ENCODE assay signal across 10 cellular contexts in genomic region chr4:8592366-8593267, GRCh38. TPM values are rescaled to one million over a fixed set of nuclear protein-coding genes. Genes with fewer than 3 reads are reported as not detected.
DNase-seq lines count a peak whose midpoint lies in the region; ATAC-seq, FAIRE-seq and TF ChIP-seq lines count a peak whose summit lies in the region.
"Had no signal": no experiment of that assay in that cellular context is flagged by ENCODE, and none has a peak within 500 bp of the region (broad histone marks: within the 10 kb centered on the region; RNA-seq: fewer than 3 reads in every experiment).

TSS of gene CPZ (plus strand) at chr4:8592765. CDS start at chr4:8592834, 69 bp downstream.

- peak; percentile 75 for ATAC-seq in K562
- ATAC-seq in thoracic aorta (ENCODE audit: insufficient number of reproducible peaks, low FRiP score, low read depth), result no peak

- peaks cover 11% of the 10 kb centered on the region for H4K20me1 ChIP-seq in K562 (replicated peaks; ENCODE audit: control insufficient read depth, insufficient read depth, low read length)

- H3K4me3 ChIP-seq in K562 (peak within 1 kb of the TSS; percentile 37; the same call in 1 of the 2 replicates), thoracic aorta (peak within 1 kb of the TSS; percentile 31), small intestine (ENCODE audit: low read depth in 1 of 2, low read length in 2 of 2) (no peak within 1 kb of the TSS)

- H3K36me3 ChIP-seq in K562 (ENCODE audit: control insufficient read depth, insufficient read depth, low read length) (no peaks in the 10 kb centered on the region), thoracic aorta (no peaks in the 10 kb centered on the region), small intestine (ENCODE audit: control insufficient read depth in 2 of 2, insufficient read depth in 2 of 2, low read length in 2 of 2) (no peaks in the 10 kb centered on the region)

- TF ChIP-seq EP300 in K562 (IDR thresholded peaks at IDR 0.05; ENCODE audit: low read length), result no peak

- BruUV-seq in K562 (replicated peaks; lab: Mats Ljungman, UMichigan), result no TSS peak

- TF ChIP-seq CTCF in K562 (IDR thresholded peaks at IDR 0.05 in 2 of 3, conservative IDR thresholded peaks at IDR 0.05 in 1 of 3; ENCODE audit: insufficient read depth in 2 of 3, low read depth in 1 of 3, low read length in 3 of 3) (no peak), thoracic aorta (IDR thresholded peaks at IDR 0.05) (no peak)

- POLR2A ChIA-PET in K562 (lab: Yijun Ruan, JAX), result interaction anchor here (0.5 to 1.7 kb wide), 9 partner anchors 26 to 512 kb away, joined by 3 to 6 read pairs (median 4); no protein-coding TSS in a partner anchor

- in situ Hi-C loops in K562 (cut with MboI), result no loop called here
- in situ Hi-C loops in ACHN (cut with HindIII; ENCODE audit: low pct_ligation_motif_present, low pct_unique_long_range_greater_than_20kb, low sequenced_read_pairs), result no loop called here

- no peak within 1 kb of the TSS for H3K27ac ChIP-seq in K562 (ENCODE audit: extremely low read depth, low read depth, low read length)
- H3K27ac ChIP-seq in thoracic aorta, result no peak within 1 kb of the TSS
- no peak within 1 kb of the TSS for H3K27ac ChIP-seq in small intestine (ENCODE audit: low read depth in 1 of 2, low read length in 1 of 2)
- H3K27ac ChIP-seq: HL-60 had no signal

- peaks cover 13 to 29% of the 10 kb centered on the region in 2 experiments; a peak in 4 of 5 replicates for H3K4me1 ChIP-seq in K562 (replicated peaks in 1 of 2; ENCODE audit: control insufficient read depth in 2 of 2, insufficient read depth in 2 of 2, low read length in 2 of 2)
- H3K4me1 ChIP-seq in thoracic aorta (ENCODE audit: control insufficient read depth in 1 of 2, low read depth in 2 of 2), result peaks cover 0 to 7% of the 10 kb centered on the region in 2 donors
- no peaks in the 10 kb centered on the region for H3K4me1 ChIP-seq in small intestine (ENCODE audit: control insufficient read depth in 2 of 2, insufficient read depth in 1 of 2, low read depth in 1 of 2, low read length in 1 of 2)

- FAIRE-seq in HTR-8/SVneo (lab: Jason Lieb, UNC) (peak; percentile 68), K562 (lab: Jason Lieb, UNC) (no peak), GM19239 (lab: Jason Lieb, UNC) (no peak), small intestine (lab: Jason Lieb, UNC) (no peak)

- DNase-seq in HTR-8/SVneo (ENCODE audit: insufficient read length, low spot score), result peak; percentile 87
- peak; percentile 34 to 62 (median 60) for DNase-seq in K562 (ENCODE audit: extremely low read depth in 1 of 4, low spot score in 3 of 4)
- peak; percentile 83 for DNase-seq in iPS-NIHi7 (ENCODE audit: extremely low spot score)
- no peak for DNase-seq in thoracic aorta (ENCODE audit: low spot score)
- no peak for DNase-seq in ACHN
- DNase-seq in GM19239 (ENCODE audit: insufficient read length, low spot score), result no peak
- DNase-seq in small intestine, result no peak
- DNase-seq in NK-92 treated with Interleukin-12 subunit alpha and Interleukin-12 subunit beta, amount 100 ng/mL, for 24 hours (lab: John Stamatoyannopoulos, UW), result no peak

- H3K79me2 ChIP-seq in K562 (ENCODE audit: control insufficient read depth, insufficient read depth, low read length), result no peaks in the 10 kb centered on the region; the same call in 2 of the 3 replicates

- H3K9ac ChIP-seq in K562 (ENCODE audit: insufficient read depth in 1 of 2, low read depth in 2 of 2, low read length in 2 of 2), result peak within 1 kb of the TSS in 1 of 2 experiments; percentile 71; a peak in 2 of 4 replicates

- TF ChIP-seq POLR2A in K562 (conservative IDR thresholded peaks at IDR 0.05), result no peak

- no peaks in the 10 kb centered on the region for H3K9me1 ChIP-seq in K562 (ENCODE audit: control insufficient read depth, insufficient read depth, low read length)

- no peak for TF ChIP-seq RAD21 in K562 (CRISPR knock-in tag; conservative IDR thresholded peaks at IDR 0.05 in 1 of 2, IDR thresholded peaks at IDR 0.05 in 1 of 2)

- peak within 1 kb of the TSS; percentile 41; the same call in 1 of the 2 replicates for H3K4me2 ChIP-seq in K562 (ENCODE audit: insufficient read depth, low read length)

- H3K9me3 ChIP-seq in K562 (replicated peaks; ENCODE audit: control insufficient read depth, insufficient read depth, low read depth, low read length), result no peaks in the 10 kb centered on the region
- no peaks in the 10 kb centered on the region for H3K9me3 ChIP-seq in thoracic aorta
- H3K9me3 ChIP-seq in small intestine (ENCODE audit: control insufficient read depth, low read depth), result no peaks in the 10 kb centered on the region

- intact Hi-C loops in K562 (cut with micrococcal nuclease), result no loop called here

- peak within 1 kb of the TSS; percentile 44; the same call in 1 of the 2 replicates for H2AFZ ChIP-seq in K562 (ENCODE audit: low read depth, low read length)

- H3K27me3 ChIP-seq in K562 (ENCODE audit: control insufficient read depth in 2 of 2, insufficient read depth in 2 of 2, low read length in 2 of 2) (peaks cover 7 to 31% of the 10 kb centered on the region in 2 experiments; a peak in 3 of 5 replicates), thoracic aorta (replicated peaks; ENCODE audit: insufficient read depth) (no peaks in the 10 kb centered on the region), small intestine (ENCODE audit: control insufficient read depth in 2 of 2, insufficient read depth in 2 of 2, low read length in 2 of 2) (peaks cover 11 to 21% of the 10 kb centered on the region in 2 donors)

- 3% methylated on average over 32 of the region's 58 CpGs for WGBS in K562 (ENCODE audit: insufficient coverage, low coverage, missing lambda C conversion rate)
- 3 to 7% (median 4%) methylated on average over 37 to 58 of the region's 58 CpGs for WGBS in small intestine, 3 donors

- CTCF ChIA-PET in K562 (lab: Yijun Ruan, JAX; ENCODE audit: low intra/inter-chr PET ratio), result interaction anchor here (4.4 kb wide), 1 partner anchor 124 kb away, joined by 64 read pairs; no protein-coding TSS in a partner anchor

TF ChIP-seq in K562, 482 proteins besides CTCF, POLR2A, EP300 and RAD21 (continues in another document):
- no peak for TF ChIP-seq ZNF23 (CRISPR knock-in tag; IDR thresholded peaks at IDR 0.05)
- no peak for TF ChIP-seq XRCC3 (IDR thresholded peaks at IDR 0.05)
- TF ChIP-seq ELF1 (tag; IDR thresholded peaks at IDR 0.05), result no peak
- no peak for TF ChIP-seq ZNF431 (CRISPR knock-in tag; IDR thresholded peaks at IDR 0.05)
- TF ChIP-seq KDM2B (CRISPR knock-in tag; IDR thresholded peaks at IDR 0.05), result no peak
- no peak for TF ChIP-seq CREBBP (IDR thresholded peaks at IDR 0.05; ENCODE audit: low read depth, low read length)
- peak; percentile 59 for TF ChIP-seq HMGN3 (IDR thresholded peaks at IDR 0.05; ENCODE audit: borderline replicate concordance, extremely low read depth, insufficient read length, low read depth, low read length)
- TF ChIP-seq ZC3H4 (CRISPR knock-in tag; IDR thresholded peaks at IDR 0.05; ENCODE audit: borderline replicate concordance), result no peak
- TF ChIP-seq NFIX (CRISPR knock-in tag; IDR thresholded peaks at IDR 0.05; ENCODE audit: low read depth), result no peak
- no peak for TF ChIP-seq ZSCAN32 (CRISPR knock-in tag; IDR thresholded peaks at IDR 0.05)

RNA-seq across cellular contexts. Expression of gene CPZ, which starts in this region (rescaled TPM):
- 19.3 and 33.1 TPM in 2 replicates for total RNA-seq in K562 (2011; cell fraction: chromatin; rRNA removed; ENCODE audit: low replicate concordance)
- total RNA-seq in K562 (2011; cell fraction: nucleolus; rRNA removed), result 12.5 and 16.5 TPM in 2 replicates
- 15.9 and 26.4 TPM in 2 replicates for total RNA-seq in K562 (2011; cell fraction: nucleoplasm; rRNA removed)
- 0.41 and 1.1 TPM in 2 replicates for total RNA-seq in K562 (2014; rRNA removed)
- total RNA-seq in K562 (2014; rRNA removed; fragmentation: Illumina TruSeq; extraction: Trizol), result 0.58 and 0.67 TPM in 2 replicates
- 2.1 and 2.2 TPM in 2 replicates for total RNA-seq in K562 (2015; rRNA removed; fragmentation: Illumina TruSeq; extraction: Trizol)
- total RNA-seq in K562 (2021), result 1.5 and 1.6 TPM in 2 replicates
- 0.60 and 2.0 TPM in 2 replicates for polyA plus RNA-seq in K562 (2011; rRNA removed)
- 0.38 and 4.3 TPM in 2 replicates for polyA plus RNA-seq in K562 (2011; cell fraction: cytosol; rRNA removed)
- polyA plus RNA-seq in K562 (2011; cell fraction: nucleus; rRNA removed), result 1.7 and 13.8 TPM in 2 replicates
- polyA plus RNA-seq in K562 (2012), result 4.3 and 41.5 TPM in 2 replicates
- polyA plus RNA-seq in K562 (2014; fragmentation: Illumina TruSeq; extraction: Trizol), result 0.68 and 1.4 TPM in 2 replicates
- polyA plus RNA-seq in K562 (2014; fragmentation: Nextera tagmentation; extraction: Ambion mirVana), result under 1 TPM in 1 of 2 experiments, not detected in 1; 0.06 TPM
- polyA plus RNA-seq in K562 (2014; rRNA removed), result 1.1 TPM in 2 replicates
- 1.4 TPM in 1 of 2 replicates, not detected in the other for polyA minus RNA-seq in K562 (2011; rRNA and poly(A)+ RNA removed)
- polyA minus RNA-seq in K562 (2011; cell fraction: cytosol; rRNA and poly(A)+ RNA removed), result 0.86 TPM in 1 of 2 replicates, not detected in the other
- polyA minus RNA-seq in K562 (2011; cell fraction: nucleus; rRNA and poly(A)+ RNA removed), result 1.4 and 2.6 TPM in 2 replicates
- 1 to 10 TPM; 3.0 to 6.1 TPM for total RNA-seq in thoracic aorta
- 1 to 10 TPM in 1 of 3 donors, under 1 TPM in 1, not detected in 1; 0.27 to 3.8 TPM for polyA plus RNA-seq in small intestine
- total RNA-seq: T-helper 1 cell treated with Interleukin-12 subunit alpha and Interleukin-12 subunit beta and Interleukin-4 antibody, amounts not matched to agents 30 ng/mL and 1 ng/mL, for 36 hours had no signal

Comparison
In these comparisons a context has a peak if more than half of its experiments do, and no peak if none do; other contexts are left out.
1. DNase-seq: peak in HTR-8/SVneo (single experiment), K562 (4 of 4) and iPS-NIHi7 (single experiment); none in thoracic aorta (single experiment), ACHN (single experiment), GM19239 (single experiment), small intestine (single experiment) and NK-92 treated with Interleukin-12 subunit alpha and Interleukin-12 subunit beta, amount 100 ng/mL, for 24 hours (single experiment).
2. H3K4me3 ChIP-seq: peak in K562 (single experiment) and thoracic aorta (single experiment); none in small intestine (0 of 2).